15 cellular contexts compared by ENCODE assay signal in the genomic region with DNA sequence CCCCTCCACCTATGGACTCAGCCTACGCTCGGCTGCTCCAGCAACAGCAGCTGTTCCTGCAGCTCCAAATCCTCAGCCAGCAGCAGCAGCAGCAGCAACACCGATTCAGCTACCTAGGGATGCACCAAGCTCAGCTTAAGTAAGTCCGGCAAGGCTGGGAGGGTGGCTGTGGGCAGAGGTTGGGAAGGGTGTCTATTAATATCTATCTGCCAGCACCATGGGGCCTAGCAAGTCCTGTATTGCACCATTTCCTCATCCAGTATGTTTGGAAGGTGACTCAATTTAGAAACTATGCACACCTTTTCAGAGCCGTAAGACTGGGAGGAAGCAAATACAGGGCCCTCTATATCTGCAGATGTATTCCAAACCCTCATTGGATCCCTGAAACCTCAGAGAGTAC. TPM values are rescaled to one million over a fixed set of nuclear protein-coding genes. Genes with fewer than 3 reads are reported as not detected.
DNase-seq lines count a peak whose midpoint lies in the region; ATAC-seq and TF ChIP-seq lines count a peak whose summit lies in the region.
"Had no signal": no experiment of that assay in that cellular context is flagged by ENCODE, and none has a peak within 500 bp of the region (broad histone marks: within the 10 kb centered on the region; RNA-seq: fewer than 3 reads in every experiment).

No MANE protein-coding gene starts in this region.

- ATAC-seq in thoracic aorta (ENCODE audit: insufficient number of reproducible peaks, low FRiP score, low read depth), result no peak

- H3K27me3 ChIP-seq in endodermal cell (ENCODE audit: control insufficient read depth, insufficient read depth, low read length, poor library complexity, severe bottlenecking) (no peaks in the 10 kb centered on the region), thoracic aorta (replicated peaks; ENCODE audit: insufficient read depth) (no peaks in the 10 kb centered on the region)

- no peak overlapping the region for H3K4me3 ChIP-seq in endodermal cell (ENCODE audit: low read length)
- no peak overlapping the region for H3K4me3 ChIP-seq in thoracic aorta
- H3K4me3 ChIP-seq: dorsolateral prefrontal cortex had no signal

- TF ChIP-seq CTCF in endodermal cell (conservative IDR thresholded peaks at IDR 0.05) (no peak), thoracic aorta (IDR thresholded peaks at IDR 0.05) (no peak)

- H3K9me3 Mint-ChIP-seq in endodermal cell, result no peaks in the 10 kb centered on the region

- H3K27ac Mint-ChIP-seq in endodermal cell, result no peak overlapping the region

- H3K36me3 ChIP-seq in endodermal cell (ENCODE audit: control insufficient read depth, insufficient read depth, low read length), result peaks cover 52% of the 10 kb centered on the region
- H3K36me3 ChIP-seq in thoracic aorta, result peaks cover 31% of the 10 kb centered on the region

- no peaks in the 10 kb centered on the region for H3K27me3 Mint-ChIP-seq in endodermal cell (ENCODE audit: insufficient read depth)

- H3K9me3 ChIP-seq in endodermal cell (ENCODE audit: control insufficient read depth, low read length), result no peaks in the 10 kb centered on the region
- H3K9me3 ChIP-seq in thoracic aorta, result no peaks in the 10 kb centered on the region

- DNase-seq in HT1080 (ENCODE audit: low read depth) (peak; percentile 5), endodermal cell (peak; percentile 48), hepatic stellate cell (ENCODE audit: low spot score) (peak; percentile 29), thoracic aorta (ENCODE audit: low spot score) (no peak), germinal center (ENCODE audit: low spot score) (no peak), retina (no peak), HuH-7 (ENCODE audit: low spot score) (no peak), mucosa of gallbladder (ENCODE audit: low spot score) (no peak)
- DNase-seq: activated gamma-delta T cell; COR-L47; dorsolateral prefrontal cortex; KBM-7; NCI-H1105; NK-92 treated with Interleukin-12 subunit alpha and Interleukin-12 subunit beta, amount 100 ng/mL, for 24 hours had no signal

- no peak overlapping the region for H3K4me3 Mint-ChIP-seq in endodermal cell

- H3K36me3 Mint-ChIP-seq in endodermal cell (ENCODE audit: low read depth), result peaks cover 28% of the 10 kb centered on the region

- no peaks in the 10 kb centered on the region for H3K4me1 ChIP-seq in endodermal cell (ENCODE audit: control insufficient read depth, insufficient read depth, low read length)
- peaks cover 10 to 30% of the 10 kb centered on the region in 2 donors for H3K4me1 ChIP-seq in thoracic aorta (ENCODE audit: control insufficient read depth in 1 of 2, low read depth in 2 of 2)

- no peak overlapping the region for H3K27ac ChIP-seq in endodermal cell (ENCODE audit: low read depth, low read length)
- H3K27ac ChIP-seq in thoracic aorta, result peak overlapping the region; percentile 37 to 39
- H3K27ac ChIP-seq: dorsolateral prefrontal cortex had no signal

- 95 to 100% methylated on average over 1 to 5 of the region's 5 CpGs for WGBS in endodermal cell (ENCODE audit: insufficient coverage in 1 of 2, insufficient read length in 1 of 2), 2 experiments

- peaks cover 6% of the 10 kb centered on the region for H3K4me1 Mint-ChIP-seq in endodermal cell

- no peak overlapping the region for H3K9ac ChIP-seq in endodermal cell (ENCODE audit: extremely low read depth, low read length, poor library complexity, severe bottlenecking)

RNA-seq across cellular contexts. Expression of a gene that starts 45.0 kb away (rescaled TPM):
- total RNA-seq in HT1080 (2014; rRNA removed; shearing (Covaris generic)), result 0.17 and 1.00 TPM in 2 replicates
- 0.90 and 0.98 TPM in 2 replicates for polyA plus RNA-seq in HT1080 (2015; cell fraction: cytosol; rRNA removed)
- 0.44 and 0.65 TPM in 2 replicates for polyA plus RNA-seq in HT1080 (2015; cell fraction: nucleus; rRNA removed)
- total RNA-seq in endodermal cell (10 to 100 TPM; 14.2 to 21.9 TPM), thoracic aorta (10 to 100 TPM in 1 of 2 donors, 1 to 10 TPM in 1; 7.3 to 10.3 TPM), mucosa of gallbladder (40.9 TPM)
- 6.9 TPM for polyA plus RNA-seq in endodermal cell (2013, experiment 1 of 2)
- polyA plus RNA-seq in endodermal cell (2013, experiment 2 of 2), result 5.9 TPM
- total RNA-seq: T-helper 1 cell treated with Interleukin-12 subunit alpha and Interleukin-12 subunit beta and Interleukin-4 antibody, amounts not matched to agents 30 ng/mL and 1 ng/mL, for 36 hours had no signal

Comparison
In these comparisons a context has a peak if more than half of its experiments do, and no peak if none do; other contexts are left out.
1. DNase-seq: peak in HT1080 (single experiment), endodermal cell (single experiment) and hepatic stellate cell (single experiment); none in thoracic aorta (single experiment), germinal center (single experiment), retina (single experiment), HuH-7 (single experiment) and mucosa of gallbladder (single experiment).